30 cellular contexts compared by ENCODE assay signal in the genomic region with DNA sequence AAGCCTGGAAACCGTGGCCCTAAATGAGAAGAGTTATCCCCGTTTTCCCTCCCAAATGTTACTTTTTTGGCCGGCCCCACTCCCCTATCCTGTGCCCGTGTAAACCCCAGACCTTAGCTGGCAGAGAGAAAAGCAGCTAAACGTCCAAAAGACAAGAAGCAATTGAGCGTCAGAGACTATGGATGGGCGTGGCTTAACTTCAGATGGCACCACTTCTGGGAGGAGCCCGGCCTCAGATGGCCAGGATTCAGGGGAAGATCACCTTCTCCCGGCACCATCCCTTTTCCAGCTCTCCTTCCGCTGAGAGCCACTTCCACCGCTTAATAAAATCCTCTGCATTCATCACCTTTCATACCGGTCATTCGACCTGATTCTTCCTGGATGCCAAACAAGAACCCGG.
"Had no signal": no experiment of that assay in that cellular context is flagged by ENCODE, and none has a peak within 500 bp of the region (broad histone marks: within the 10 kb centered on the region; RNA-seq: fewer than 3 reads in every experiment).

No MANE protein-coding gene starts in this region.

- H3K27me3 Mint-ChIP-seq: naive B cell; natural killer cell treated with Interleukin-12 subunit alpha and Interleukin-12 subunit beta and Interleukin-15 and Interleukin-18, amount 100 ng/mL, for 72 hours; progenitor cell of endocrine pancreas; stimulated activated naive CD8-positive, alpha-beta T cell treated with anti-CD3 and anti-CD28 coated beads, Interleukin-15, amount 100 ng/mL, for 72 hours had no signal

- H3K79me2 ChIP-seq: parathyroid adenoma had no signal

- H3K27ac ChIP-seq: colonic mucosa, esophagus squamous epithelium, heart right ventricle, left lung, parathyroid adenoma, right lobe of liver, suprapubic skin, transverse colon, upper lobe of right lung, vagina had no signal

- H3K4me1 ChIP-seq: colonic mucosa, esophagus squamous epithelium, heart right ventricle, left lung, parathyroid adenoma, right lobe of liver, suprapubic skin, transverse colon, upper lobe of right lung, vagina had no signal

- H3K4me3 ChIP-seq: colonic mucosa, esophagus squamous epithelium, heart right ventricle, left lung, mucosa of descending colon, right lobe of liver, suprapubic skin, transverse colon, upper lobe of right lung, vagina had no signal

- H3K4me3 Mint-ChIP-seq: mesothelial cell of epicardium; naive B cell; natural killer cell treated with Interleukin-12 subunit alpha and Interleukin-12 subunit beta and Interleukin-15 and Interleukin-18, amount 100 ng/mL, for 72 hours; neural crest cell; stimulated activated naive CD8-positive, alpha-beta T cell treated with anti-CD3 and anti-CD28 coated beads, Interleukin-15, amount 100 ng/mL, for 72 hours had no signal

- H2AFZ ChIP-seq: parathyroid adenoma had no signal

- ATAC-seq: heart right ventricle; left cardiac atrium; left lung; mucosa of descending colon; natural killer cell treated with Interleukin-12 subunit alpha and Interleukin-12 subunit beta and Interleukin-15 and Interleukin-18, amount 100 ng/mL, for 72 hours; right lobe of liver; stimulated activated naive CD8-positive, alpha-beta T cell treated with anti-CD3 and anti-CD28 coated beads, Interleukin-15, amount 100 ng/mL, for 72 hours; upper lobe of right lung had no signal

- H3K36me3 Mint-ChIP-seq: mesothelial cell of epicardium; naive B cell; natural killer cell treated with Interleukin-12 subunit alpha and Interleukin-12 subunit beta and Interleukin-15 and Interleukin-18, amount 100 ng/mL, for 72 hours had no signal

- H3K36me3 ChIP-seq: colonic mucosa, esophagus squamous epithelium, heart right ventricle, left lung, right lobe of liver, suprapubic skin, transverse colon, upper lobe of right lung, vagina had no signal

- H3K4me1 Mint-ChIP-seq: mesothelial cell of epicardium; naive B cell; neural crest cell; stimulated activated naive CD8-positive, alpha-beta T cell treated with anti-CD3 and anti-CD28 coated beads, Interleukin-15, amount 100 ng/mL, for 72 hours had no signal

- H3K27me3 ChIP-seq: colonic mucosa, esophagus squamous epithelium, heart right ventricle, left lung, right lobe of liver, suprapubic skin, transverse colon, upper lobe of right lung, vagina had no signal

- DNase-seq: colonic mucosa; dermis blood vessel endothelial cell; effector memory CD4-positive, alpha-beta T cell; erythroblast; esophagus squamous epithelium; foreskin melanocyte; glutamatergic neuron; heart right ventricle; hypothalamus; left cardiac atrium; left lung; mesenchymal stem cell; mucosa of descending colon; naive B cell; right lobe of liver; small intestine; stimulated activated CD4-positive, alpha-beta T cell treated with anti-CD3 and anti-CD28 coated beads, Interleukin-15, amount 100 ng/mL, for 24 hours; stimulated activated CD4-positive, alpha-beta T cell treated with anti-CD3 and anti-CD28 coated beads, Interleukin-4, amount 100 ng/mL, for 1 hour; stimulated activated CD8-positive, alpha-beta memory T cell treated with anti-CD3 and anti-CD28 coated beads, Interleukin-4, amount 100 ng/mL, for 48 hours; stimulated activated naive CD4-positive, alpha-beta T cell; stimulated activated naive CD8-positive, alpha-beta T cell treated with anti-CD3 and anti-CD28 coated beads, Interleukin-15, amount 100 ng/mL, for 72 hours; transverse colon; upper lobe of right lung had no signal

- H3K9me3 ChIP-seq: colonic mucosa, esophagus squamous epithelium, left lung, mucosa of descending colon, right lobe of liver, suprapubic skin, transverse colon, upper lobe of right lung, vagina had no signal

- H3K27ac Mint-ChIP-seq: mesothelial cell of epicardium; natural killer cell treated with Interleukin-12 subunit alpha and Interleukin-12 subunit beta and Interleukin-15 and Interleukin-18, amount 100 ng/mL, for 72 hours; progenitor cell of endocrine pancreas; stimulated activated naive CD8-positive, alpha-beta T cell treated with anti-CD3 and anti-CD28 coated beads, Interleukin-15, amount 100 ng/mL, for 72 hours had no signal

- H3K9ac ChIP-seq: parathyroid adenoma had no signal
